In the genomic region with DNA sequence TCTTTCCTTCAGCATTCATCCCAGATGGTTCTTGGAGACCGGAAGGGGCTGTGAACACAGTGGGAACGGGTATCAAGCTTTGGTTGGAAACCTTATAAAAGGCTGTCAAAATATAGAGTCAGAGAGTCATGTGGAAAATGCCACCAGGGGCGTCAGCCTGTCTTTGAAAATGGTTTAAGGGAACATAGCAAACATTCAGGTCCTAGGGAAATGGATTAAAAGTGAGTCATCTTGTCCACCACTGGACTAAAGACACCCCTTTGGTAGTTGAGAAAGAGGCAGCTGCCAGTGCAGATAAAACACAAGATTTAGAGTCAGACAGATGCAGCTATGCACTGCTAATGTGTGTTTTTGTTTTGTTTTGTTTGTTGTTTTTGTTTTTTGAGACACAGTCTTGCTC, we compare ENCODE assay signal across 20 cellular contexts. TPM values are rescaled to one million over a fixed set of nuclear protein-coding genes. Genes with fewer than 3 reads are reported as not detected.
A peak's percentile ranks its signal among the peaks of the same experiment; 100 is the strongest.
DNase-seq lines count a peak whose midpoint lies in the region; ATAC-seq and TF ChIP-seq lines count a peak whose summit lies in the region.
"Had no signal": no experiment of that assay in that cellular context is flagged by ENCODE, and none has a peak within 500 bp of the region (broad histone marks: within the 10 kb centered on the region; RNA-seq: fewer than 3 reads in every experiment).

No MANE protein-coding gene starts in this region.

- H3K27me3 ChIP-seq in osteoblast (ENCODE audit: insufficient read depth, low read length): peaks cover 9% of the 10 kb centered on the region
- H3K27me3 ChIP-seq: BLaER1 had no signal

- H3K36me3 Mint-ChIP-seq in natural killer cell: no peaks in the 10 kb centered on the region
- no peaks in the 10 kb centered on the region for H3K36me3 Mint-ChIP-seq in T-helper 17 cell (ENCODE audit: low read depth)

- H3K27ac ChIP-seq in osteoblast (ENCODE audit: low read depth, low read length): no peak overlapping the region
- H3K27ac ChIP-seq: BLaER1, HL-60 had no signal

- H3K36me3 ChIP-seq in osteoblast (ENCODE audit: insufficient read depth, low read length): no peaks in the 10 kb centered on the region
- H3K36me3 ChIP-seq: BLaER1 had no signal

- peak overlapping the region; percentile 16 for H3K4me2 ChIP-seq in osteoblast (ENCODE audit: insufficient read depth, low read length)
- H3K4me2 ChIP-seq: BLaER1 had no signal

- peak overlapping the region; percentile 48 for H2AFZ ChIP-seq in osteoblast (ENCODE audit: low read length)

- no peak overlapping the region for H3K4me3 ChIP-seq in osteoblast (ENCODE audit: insufficient read depth, low read length)
- H3K4me3 ChIP-seq: BLaER1, mucosa of descending colon had no signal

- H3K9me3 ChIP-seq in osteoblast (ENCODE audit: low read depth, low read length): no peaks in the 10 kb centered on the region
- no peaks in the 10 kb centered on the region for H3K9me3 ChIP-seq in T-helper 17 cell (ENCODE audit: control insufficient read depth, low read length, poor library complexity, severe bottlenecking)
- H3K9me3 ChIP-seq: BLaER1, mucosa of descending colon had no signal

- peaks cover 0 to 11% of the 10 kb centered on the region in 2 donors for H3K27me3 Mint-ChIP-seq in natural killer cell (ENCODE audit: low read depth in 2 of 2)
- peaks cover 33% of the 10 kb centered on the region for H3K27me3 Mint-ChIP-seq in T-helper 17 cell

- ATAC-seq in natural killer cell (no peak), GM18870 (IDR thresholded peaks at IDR 0.05; ENCODE audit: unreplicated experiment) (no peak), HG03342 (IDR thresholded peaks at IDR 0.05; ENCODE audit: unreplicated experiment) (no peak), T-helper 17 cell (no peak)
- ATAC-seq: mucosa of descending colon had no signal

- H3K4me1 Mint-ChIP-seq in natural killer cell (no peaks in the 10 kb centered on the region), T-helper 17 cell (peaks cover 2% of the 10 kb centered on the region)

- DNase-seq in AG20443 (ENCODE audit: low spot score) (peak; percentile 56), OCI-M1 (lab: John Stamatoyannopoulos, UW) (peak; percentile 34), dedifferentiated amniotic fluid mesenchymal stem cell (ENCODE audit: extremely low spot score) (peak; percentile 34), osteoblast (ENCODE audit: insufficient read length, low spot score, missing footprints) (peak; percentile 92), natural killer cell (no peak), T-helper 17 cell (no peak)
- DNase-seq: activated CD4-positive, alpha-beta T cell treated with anti-CD3 and anti-CD28 coated beads, Interleukin-2, amount 50 U/mL, for 4 hours; amygdala; DND-41; GOT3; kidney; mucosa of descending colon; NCI-H345; stimulated activated CD8-positive, alpha-beta memory T cell treated with anti-CD3 and anti-CD28 coated beads, Interleukin-4, amount 100 ng/mL, for 48 hours had no signal

- H3K4me1 ChIP-seq in osteoblast (ENCODE audit: insufficient read depth, low read length): peaks cover 15% of the 10 kb centered on the region
- H3K4me1 ChIP-seq: BLaER1 had no signal

- no peaks in the 10 kb centered on the region for H3K9me3 Mint-ChIP-seq in natural killer cell
- H3K9me3 Mint-ChIP-seq: T-helper 1 cell treated with Interleukin-12 subunit alpha and Interleukin-12 subunit beta and Interleukin-4 antibody, amounts not matched to agents 30 μg/mL and 1 μg/mL, for 36 hours had no signal

- intact Hi-C loops in natural killer cell (cut with micrococcal nuclease): no loop called here

- H4K20me1 ChIP-seq in osteoblast (ENCODE audit: insufficient read depth, low read length): no peaks in the 10 kb centered on the region
- H4K20me1 ChIP-seq: BLaER1 had no signal

- H3K4me3 Mint-ChIP-seq in natural killer cell: no peak overlapping the region
- H3K4me3 Mint-ChIP-seq in T-helper 17 cell: no peak overlapping the region
- H3K4me3 Mint-ChIP-seq: T-helper 1 cell treated with Interleukin-12 subunit alpha and Interleukin-12 subunit beta and Interleukin-4 antibody, amounts not matched to agents 30 μg/mL and 1 μg/mL, for 36 hours had no signal

- H3K79me2 ChIP-seq in osteoblast (ENCODE audit: insufficient read depth, low read length): no peaks in the 10 kb centered on the region

- TF ChIP-seq CTCF in osteoblast (IDR thresholded peaks at IDR 0.05; ENCODE audit: extremely low read depth, low read depth, low read length) (no peak), natural killer cell (IDR thresholded peaks at IDR 0.05) (no peak)

- no peak overlapping the region for H3K27ac Mint-ChIP-seq in natural killer cell
- H3K27ac Mint-ChIP-seq in T-helper 17 cell: no peak overlapping the region
- H3K27ac Mint-ChIP-seq: T-helper 1 cell treated with Interleukin-12 subunit alpha and Interleukin-12 subunit beta and Interleukin-4 antibody, amounts not matched to agents 30 μg/mL and 1 μg/mL, for 36 hours had no signal

RNA-seq across cellular contexts. Expression of gene BCO1, which starts 47.8 kb away (rescaled TPM):
- total RNA-seq in osteoblast (not detected in 2 replicates), natural killer cell (not detected), T-helper 17 cell (not detected)
- total RNA-seq: posterior vena cava had no signal

Comparison
In these comparisons a context has a peak if more than half of its experiments do, and no peak if none do; other contexts are left out.
1. DNase-seq: peak in AG20443 (single experiment), OCI-M1 (single experiment), dedifferentiated amniotic fluid mesenchymal stem cell (single experiment) and osteoblast (single experiment); none in natural killer cell (single experiment) and T-helper 17 cell (0 of 3).